ENCODE assay signal across 22 cellular contexts in genomic region chr9:35993976-35994720, GRCh38. TPM values are rescaled to one million over a fixed set of nuclear protein-coding genes. Genes with fewer than 3 reads are reported as not detected.
DNase-seq lines count a peak whose midpoint lies in the region; ATAC-seq, FAIRE-seq and TF ChIP-seq lines count a peak whose summit lies in the region.
"Had no signal": no experiment of that assay in that cellular context is flagged by ENCODE, and none has a peak within 500 bp of the region (broad histone marks: within the 10 kb centered on the region; RNA-seq: fewer than 3 reads in every experiment).

No MANE protein-coding gene starts in this region.

- no peaks in the 10 kb centered on the region for H3K9me3 Mint-ChIP-seq in T-helper 2 cell treated with Interferon-gamma antibody and Interleukin-4, amounts not matched to agents 5 μg/mL and 100 μg/mL, for 36 hours

- H3K4me3 Mint-ChIP-seq in T-helper 2 cell treated with Interferon-gamma antibody and Interleukin-4, amounts not matched to agents 5 μg/mL and 100 μg/mL, for 36 hours: no peak overlapping the region
- H3K4me3 Mint-ChIP-seq: CD4-positive, CD25-positive, alpha-beta regulatory T cell; GM23338 had no signal

- H3K27me3 ChIP-seq in GM23248 (replicated peaks; ENCODE audit: insufficient read depth) (no peaks in the 10 kb centered on the region), bronchial epithelial cell (ENCODE audit: control insufficient read depth, insufficient read depth, low read length) (no peaks in the 10 kb centered on the region)

- H3K4me1 ChIP-seq in GM23248 (ENCODE audit: insufficient read depth): peaks cover 38% of the 10 kb centered on the region
- H3K4me1 ChIP-seq: Caco-2 had no signal

- no peak overlapping the region for H3K27ac ChIP-seq in GM23248

- ATAC-seq in GM21737 (IDR thresholded peaks at IDR 0.05; ENCODE audit: unreplicated experiment): no peak
- ATAC-seq: GM23338, Panc1 had no signal

- H3K4me1 Mint-ChIP-seq in T-helper 2 cell treated with Interferon-gamma antibody and Interleukin-4, amounts not matched to agents 5 μg/mL and 100 μg/mL, for 36 hours (ENCODE audit: low read depth): no peaks in the 10 kb centered on the region
- H3K4me1 Mint-ChIP-seq: CD4-positive, CD25-positive, alpha-beta regulatory T cell; GM23338 had no signal

- H3K36me3 ChIP-seq in GM23248 (ENCODE audit: low read depth): no peaks in the 10 kb centered on the region
- H3K36me3 ChIP-seq in bronchial epithelial cell (ENCODE audit: control insufficient read depth, insufficient read depth, low read length): no peaks in the 10 kb centered on the region

- WGBS in GM23248 (ENCODE audit: low coverage in 1 of 2, low lambda C conversion rate in 2 of 2, missing lambda C conversion rate in 2 of 2), 2 experiments: 60 to 61% methylated on average over 5 of the region's 5 CpGs

- no peaks in the 10 kb centered on the region for H3K9me3 ChIP-seq in GM23248 (ENCODE audit: low read depth)

- in situ Hi-C loops in GM23248 (cut with MboI): no loop called here

- no peaks in the 10 kb centered on the region for H3K36me3 Mint-ChIP-seq in T-helper 2 cell treated with Interferon-gamma antibody and Interleukin-4, amounts not matched to agents 5 μg/mL and 100 μg/mL, for 36 hours (ENCODE audit: low read depth)
- H3K36me3 Mint-ChIP-seq: CD4-positive, CD25-positive, alpha-beta regulatory T cell had no signal

- no peak overlapping the region for H3K4me3 ChIP-seq in AG10803 (ENCODE audit: low read length)
- no peak overlapping the region for H3K4me3 ChIP-seq in GM23248
- H3K4me3 ChIP-seq in bronchial epithelial cell (ENCODE audit: low read depth, low read length): no peak overlapping the region
- H3K4me3 ChIP-seq: GM23338 had no signal

- no peak overlapping the region for H3K27ac Mint-ChIP-seq in T-helper 2 cell treated with Interferon-gamma antibody and Interleukin-4, amounts not matched to agents 5 μg/mL and 100 μg/mL, for 36 hours
- H3K27ac Mint-ChIP-seq: CD4-positive, CD25-positive, alpha-beta regulatory T cell; GM23338 had no signal

- peaks cover 37% of the 10 kb centered on the region for H3K27me3 Mint-ChIP-seq in T-helper 2 cell treated with Interferon-gamma antibody and Interleukin-4, amounts not matched to agents 5 μg/mL and 100 μg/mL, for 36 hours (ENCODE audit: low read depth)

- peak; percentile 36 for FAIRE-seq in bronchial epithelial cell (lab: Jason Lieb, UNC)
- no peak for FAIRE-seq in H54 (lab: Jason Lieb, UNC)

- no peaks in the 10 kb centered on the region for H3K79me2 ChIP-seq in GM23248 (ENCODE audit: insufficient read depth)

- H3K9ac ChIP-seq in GM23248: no peak overlapping the region

- peaks cover 46% of the 10 kb centered on the region for H3F3A ChIP-seq in GM23248 (ENCODE audit: insufficient read depth)

- no peak overlapping the region for H2AFZ ChIP-seq in GM23248
- H2AFZ ChIP-seq: GM23338 had no signal

- H4K20me1 ChIP-seq in GM23248 (ENCODE audit: insufficient read depth): no peaks in the 10 kb centered on the region

- H3K4me2 ChIP-seq in GM23248 (ENCODE audit: unreplicated experiment): no peak overlapping the region
- H3K4me2 ChIP-seq: GM23338 had no signal

- H3K9me2 ChIP-seq in GM23248 (ENCODE audit: insufficient read depth): no peaks in the 10 kb centered on the region

- TF ChIP-seq POLR2A in H54 (IDR thresholded peaks at IDR 0.05; ENCODE audit: low read depth, low read length): no peak

- DNase-seq in AG10803 (ENCODE audit: low read depth) (peak; percentile 85), GM23248 (peak; percentile 43), bronchial epithelial cell (ENCODE audit: low read depth) (no peak), myocyte (ENCODE audit: low read depth) (peak; percentile 43), H54 (ENCODE audit: insufficient read length, low spot score) (no peak), middle frontal gyrus (ENCODE audit: extremely low spot score, low spot score) (no peak)
- DNase-seq in T-helper 2 cell treated with Interferon-gamma antibody and Interleukin-4, amounts not matched to agents 5 μg/mL and 100 μg/mL, for 36 hours (ENCODE audit: low spot score): no peak
- DNase-seq: Caco-2; CD4-positive, CD25-positive, alpha-beta regulatory T cell; DMS153; GF-D8; NCI-H1105; NCI-H2081 treated with DMSO at 0.1 percent for 48 hours; NCI-H2227 treated with DMSO at 0.1 percent for 48 hours; NCI-H524 had no signal

- no peak for TF ChIP-seq CTCF in AG10803 (conservative IDR thresholded peaks at IDR 0.05; ENCODE audit: low read length)
- TF ChIP-seq CTCF in bronchial epithelial cell (IDR thresholded peaks at IDR 0.05; ENCODE audit: insufficient read depth, low read length, severe bottlenecking): no peak

RNA-seq across cellular contexts. Expression of gene OR2S2, which starts 36.2 kb away (rescaled TPM):
- total RNA-seq in GM23248 (2014; rRNA removed; shearing (Covaris generic)): 0.11 TPM in 1 of 2 replicates, not detected in the other
- polyA plus RNA-seq in GM23248 (2016; fragmentation: Nextera tagmentation; extraction: Ambion mirVana): 0.30 and 0.67 TPM in 2 replicates
- total RNA-seq in bronchial epithelial cell (not detected in 2 replicates), myocyte (not detected in 2 replicates)
- polyA plus RNA-seq in myocyte (2012): 0.08 TPM
- total RNA-seq: A673; Caco-2; CD4-positive, CD25-positive, alpha-beta regulatory T cell; Daoy; GM23338; LHCN-M2; SK-MEL-5 had no signal
- polyA plus RNA-seq: CD4-positive, CD25-positive, alpha-beta regulatory T cell; GM23338 had no signal

RNA-seq across cellular contexts. Expression of gene RECK, which starts 42.6 kb away (rescaled TPM):
- total RNA-seq in GM23248 (2014; rRNA removed; shearing (Covaris generic)): 113 and 127 TPM in 2 replicates
- polyA plus RNA-seq in GM23248 (2016; fragmentation: Nextera tagmentation; extraction: Ambion mirVana): 161 and 165 TPM in 2 replicates
- total RNA-seq in bronchial epithelial cell (1.3 and 1.4 TPM in 2 replicates), myocyte (9.8 and 11.1 TPM in 2 replicates)
- 16.2 TPM for polyA plus RNA-seq in myocyte (2012)

Comparison
In these comparisons a context has a peak if more than half of its experiments do, and no peak if none do; other contexts are left out.
1. DNase-seq: peak in AG10803 (single experiment), GM23248 (single experiment) and myocyte (single experiment); none in bronchial epithelial cell (single experiment), H54 (single experiment), T-helper 2 cell treated with Interferon-gamma antibody and Interleukin-4, amounts not matched to agents 5 μg/mL and 100 μg/mL, for 36 hours (single experiment) and middle frontal gyrus (single experiment).